ENCODE assay signal across 21 cellular contexts in genomic region chr7:159196584-159196983, GRCh38. TPM values are rescaled to one million over a fixed set of nuclear protein-coding genes. Genes with fewer than 3 reads are reported as not detected.
DNase-seq lines count a peak whose midpoint lies in the region; ATAC-seq and TF ChIP-seq lines count a peak whose summit lies in the region.
"Had no signal": no experiment of that assay in that cellular context is flagged by ENCODE, and none has a peak within 500 bp of the region (broad histone marks: within the 10 kb centered on the region; RNA-seq: fewer than 3 reads in every experiment).

No MANE protein-coding gene starts in this region.

- no peaks in the 10 kb centered on the region for H3K36me3 Mint-ChIP-seq in activated CD8-positive, alpha-beta memory T cell treated with anti-CD3 and anti-CD28 coated beads, Interleukin-2, amount 10 ng/mL, durations not matched to agents 7 days and 5 days
- H3K36me3 Mint-ChIP-seq in CD4-positive, alpha-beta T cell (ENCODE audit: low read depth) = no peaks in the 10 kb centered on the region
- H3K36me3 Mint-ChIP-seq in naive thymus-derived CD8-positive, alpha-beta T cell = no peaks in the 10 kb centered on the region
- H3K36me3 Mint-ChIP-seq: activated naive CD8-positive, alpha-beta T cell treated with anti-CD3 and anti-CD28 coated beads, Interleukin-2, amount 10 ng/mL, durations not matched to agents 7 days and 5 days had no signal

- H3K4me3 Mint-ChIP-seq in activated CD8-positive, alpha-beta memory T cell treated with anti-CD3 and anti-CD28 coated beads, Interleukin-2, amount 10 ng/mL, durations not matched to agents 7 days and 5 days = no peak overlapping the region
- peak overlapping the region; percentile 85 for H3K4me3 Mint-ChIP-seq in CD4-positive, alpha-beta T cell
- peak overlapping the region in 7 of 10 donors; percentile 77 to 89 (median 81) for H3K4me3 Mint-ChIP-seq in naive thymus-derived CD8-positive, alpha-beta T cell
- H3K4me3 Mint-ChIP-seq: activated B cell treated with CpG ODN at 0.5 μM for 24 hours, nephron progenitor cell had no signal

- no peak for DNase-seq in activated CD8-positive, alpha-beta memory T cell treated with anti-CD3 and anti-CD28 coated beads, Interleukin-2, amount 10 ng/mL, durations not matched to agents 7 days and 5 days
- DNase-seq in activated CD8-positive, alpha-beta memory T cell treated with anti-CD3 and anti-CD28 coated beads, Interleukin-2, amount 50 U/mL, for 4 hours = no peak
- no peak for DNase-seq in CD4-positive, alpha-beta T cell
- no peak for DNase-seq in naive thymus-derived CD8-positive, alpha-beta T cell
- no peak for DNase-seq in hepatic stellate cell (ENCODE audit: low spot score)
- no peak for DNase-seq in DMS79 (lab: John Stamatoyannopoulos, UW)
- no peak for DNase-seq in caudate nucleus (lab: John Stamatoyannopoulos, UW)
- DNase-seq: ACHN; activated B cell treated with CpG ODN at 0.5 μM for 24 hours; activated naive CD8-positive, alpha-beta T cell treated with anti-CD3 and anti-CD28 coated beads, Interleukin-2, amount 10 ng/mL, durations not matched to agents 7 days and 5 days; KG1; NCI-H1092; NCI-H1930; NCI-H2227 treated with DMSO at 0.1 percent for 48 hours; NCI-H748 treated with DMSO at 0.1 percent for 48 hours; nephron progenitor cell; T-helper 9 cell had no signal

- intact Hi-C loops in CD4-positive, alpha-beta T cell (cut with DNase I, micrococcal nuclease) = no loop called here

- peak overlapping the region; percentile 63 for H3K27ac ChIP-seq in CD4-positive, alpha-beta T cell (ENCODE audit: low read depth, low read length)
- H3K27ac ChIP-seq in VCaP (peak overlapping the region; percentile 72), caudate nucleus (ENCODE audit: low read depth, low read length) (no peak overlapping the region)
- H3K27ac ChIP-seq: colonic mucosa, thyroid gland had no signal

- no peak for ATAC-seq in activated CD8-positive, alpha-beta memory T cell treated with anti-CD3 and anti-CD28 coated beads, Interleukin-2, amount 10 ng/mL, durations not matched to agents 7 days and 5 days
- no peak for ATAC-seq in CD4-positive, alpha-beta T cell (ENCODE audit: poor library complexity)
- ATAC-seq in naive thymus-derived CD8-positive, alpha-beta T cell = no peak

- H3K27ac Mint-ChIP-seq in activated CD8-positive, alpha-beta memory T cell treated with anti-CD3 and anti-CD28 coated beads, Interleukin-2, amount 10 ng/mL, durations not matched to agents 7 days and 5 days = peak overlapping the region; percentile 80
- H3K27ac Mint-ChIP-seq in CD4-positive, alpha-beta T cell = peak overlapping the region; percentile 92
- H3K27ac Mint-ChIP-seq in naive thymus-derived CD8-positive, alpha-beta T cell = peak overlapping the region in 9 of 10 donors; percentile 56 to 96 (median 87)
- H3K27ac Mint-ChIP-seq: activated B cell treated with CpG ODN at 0.5 μM for 24 hours, nephron progenitor cell had no signal

- POLR2A ChIA-PET in CD4-positive, alpha-beta T cell (lab: Charles Lee) = no interaction called here
- POLR2A ChIA-PET in naive thymus-derived CD8-positive, alpha-beta T cell (lab: Charles Lee) = no interaction called here

- H3K9me3 Mint-ChIP-seq in activated CD8-positive, alpha-beta memory T cell treated with anti-CD3 and anti-CD28 coated beads, Interleukin-2, amount 10 ng/mL, durations not matched to agents 7 days and 5 days (ENCODE audit: low read depth) = no peaks in the 10 kb centered on the region
- H3K9me3 Mint-ChIP-seq in CD4-positive, alpha-beta T cell = no peaks in the 10 kb centered on the region
- no peaks in the 10 kb centered on the region for H3K9me3 Mint-ChIP-seq in naive thymus-derived CD8-positive, alpha-beta T cell
- H3K9me3 Mint-ChIP-seq: activated B cell treated with CpG ODN at 0.5 μM for 24 hours; activated naive CD8-positive, alpha-beta T cell treated with anti-CD3 and anti-CD28 coated beads, Interleukin-2, amount 10 ng/mL, durations not matched to agents 7 days and 5 days had no signal

- no peak for TF ChIP-seq CTCF in CD4-positive, alpha-beta T cell (IDR thresholded peaks at IDR 0.05)
- TF ChIP-seq CTCF in VCaP (conservative IDR thresholded peaks at IDR 0.05) = no peak

- H3K9me3 ChIP-seq in CD4-positive, alpha-beta T cell (ENCODE audit: control insufficient read depth, low read length) = no peaks in the 10 kb centered on the region
- H3K9me3 ChIP-seq: colonic mucosa, thyroid gland had no signal

- CTCF ChIA-PET in activated CD8-positive, alpha-beta memory T cell treated with anti-CD3 and anti-CD28 coated beads, Interleukin-2, amount 10 ng/mL, durations not matched to agents 7 days and 5 days (lab: Charles Lee) = no interaction called here
- CTCF ChIA-PET in CD4-positive, alpha-beta T cell (lab: Charles Lee) = no interaction called here

- no peaks in the 10 kb centered on the region for H3K27me3 ChIP-seq in CD4-positive, alpha-beta T cell (ENCODE audit: control insufficient read depth, insufficient read depth, low read length)
- H3K27me3 ChIP-seq: colonic mucosa, thyroid gland had no signal

- peaks cover 28% of the 10 kb centered on the region for H3K4me1 Mint-ChIP-seq in activated CD8-positive, alpha-beta memory T cell treated with anti-CD3 and anti-CD28 coated beads, Interleukin-2, amount 10 ng/mL, durations not matched to agents 7 days and 5 days
- H3K4me1 Mint-ChIP-seq in CD4-positive, alpha-beta T cell (ENCODE audit: low read depth) = peaks cover 57% of the 10 kb centered on the region
- H3K4me1 Mint-ChIP-seq in naive thymus-derived CD8-positive, alpha-beta T cell = peaks cover 12 to 64% (median 39%) of the 10 kb centered on the region in 4 donors

- H3K27me3 Mint-ChIP-seq in activated CD8-positive, alpha-beta memory T cell treated with anti-CD3 and anti-CD28 coated beads, Interleukin-2, amount 10 ng/mL, durations not matched to agents 7 days and 5 days = no peaks in the 10 kb centered on the region
- H3K27me3 Mint-ChIP-seq in CD4-positive, alpha-beta T cell = no peaks in the 10 kb centered on the region
- no peaks in the 10 kb centered on the region for H3K27me3 Mint-ChIP-seq in naive thymus-derived CD8-positive, alpha-beta T cell
- H3K27me3 Mint-ChIP-seq: activated B cell treated with CpG ODN at 0.5 μM for 24 hours; activated naive CD8-positive, alpha-beta T cell treated with anti-CD3 and anti-CD28 coated beads, Interleukin-2, amount 10 ng/mL, durations not matched to agents 7 days and 5 days had no signal

RNA-seq across cellular contexts. Expression of gene VIPR2, which starts 51.9 kb away (rescaled TPM):
- total RNA-seq in activated CD8-positive, alpha-beta memory T cell treated with anti-CD3 and anti-CD28 coated beads, Interleukin-2, amount 10 ng/mL, durations not matched to agents 7 days and 5 days = under 1 TPM in 1 of 2 experiments, not detected in 1; 0.05 TPM
- under 1 TPM; 0.59 to 0.80 TPM for total RNA-seq in CD4-positive, alpha-beta T cell
- under 1 TPM; 0.22 to 0.26 TPM for total RNA-seq in naive thymus-derived CD8-positive, alpha-beta T cell
- under 1 TPM in 2 of 3 donors, not detected in 1; 0.17 to 0.62 TPM for polyA plus RNA-seq in naive thymus-derived CD8-positive, alpha-beta T cell
- total RNA-seq: activated B cell treated with CpG ODN at 0.5 μM for 24 hours, fibroblast of lung had no signal
- polyA plus RNA-seq: fibroblast of lung had no signal
